In the genomic region with DNA sequence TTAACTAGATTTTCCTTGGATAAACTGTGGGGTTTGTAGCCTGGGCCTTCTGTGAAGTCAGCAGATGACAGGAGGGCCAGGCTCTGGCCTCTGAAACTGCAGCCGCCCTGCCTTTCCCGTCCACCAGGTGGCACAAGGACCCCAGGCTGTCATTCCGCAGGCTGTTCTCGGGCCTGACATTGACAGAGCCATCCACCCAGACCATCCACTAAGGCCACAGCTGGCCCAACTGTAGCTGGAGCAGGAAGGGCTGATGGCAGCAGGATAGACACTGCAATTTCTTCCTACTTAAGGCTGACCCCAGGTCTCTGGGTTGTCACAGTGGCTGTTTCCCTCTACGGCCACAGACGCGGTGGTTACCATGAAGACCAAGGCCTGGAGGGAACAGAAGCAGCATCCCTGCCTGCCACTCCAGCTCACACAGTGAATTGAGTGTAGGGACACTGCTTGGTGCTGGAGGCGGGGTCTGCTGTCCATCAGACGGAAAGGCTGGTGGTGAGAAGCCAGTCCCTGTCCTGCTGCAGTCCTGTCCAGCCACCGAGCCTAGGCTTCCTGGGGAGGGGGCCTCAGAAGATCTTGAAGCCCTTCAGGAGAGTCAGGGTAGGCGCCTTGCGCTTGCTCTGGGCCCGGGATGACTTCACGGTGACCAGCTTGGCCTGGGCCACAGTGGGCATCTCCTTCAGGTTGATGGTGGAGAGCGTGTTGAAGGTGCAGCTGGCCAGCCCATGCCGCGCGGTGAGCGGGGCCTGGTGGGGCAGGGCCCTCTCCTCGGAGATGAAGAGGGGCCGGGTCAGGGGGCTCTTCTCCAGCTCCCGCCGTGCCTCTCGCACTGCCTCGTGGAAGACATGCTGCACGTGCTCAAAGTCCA, we compare ENCODE assay signal across 1 cellular context.
A peak's percentile ranks its signal among the peaks of the same experiment; 100 is the strongest.
TF ChIP-seq lines count a peak whose summit lies in the region.

No MANE protein-coding gene starts in this region.

TF ChIP-seq in HepG2, 621 proteins besides CTCF, POLR2A, EP300 and RAD21 (continued from another document and continues in another):
- TF ChIP-seq, protein P1, sequence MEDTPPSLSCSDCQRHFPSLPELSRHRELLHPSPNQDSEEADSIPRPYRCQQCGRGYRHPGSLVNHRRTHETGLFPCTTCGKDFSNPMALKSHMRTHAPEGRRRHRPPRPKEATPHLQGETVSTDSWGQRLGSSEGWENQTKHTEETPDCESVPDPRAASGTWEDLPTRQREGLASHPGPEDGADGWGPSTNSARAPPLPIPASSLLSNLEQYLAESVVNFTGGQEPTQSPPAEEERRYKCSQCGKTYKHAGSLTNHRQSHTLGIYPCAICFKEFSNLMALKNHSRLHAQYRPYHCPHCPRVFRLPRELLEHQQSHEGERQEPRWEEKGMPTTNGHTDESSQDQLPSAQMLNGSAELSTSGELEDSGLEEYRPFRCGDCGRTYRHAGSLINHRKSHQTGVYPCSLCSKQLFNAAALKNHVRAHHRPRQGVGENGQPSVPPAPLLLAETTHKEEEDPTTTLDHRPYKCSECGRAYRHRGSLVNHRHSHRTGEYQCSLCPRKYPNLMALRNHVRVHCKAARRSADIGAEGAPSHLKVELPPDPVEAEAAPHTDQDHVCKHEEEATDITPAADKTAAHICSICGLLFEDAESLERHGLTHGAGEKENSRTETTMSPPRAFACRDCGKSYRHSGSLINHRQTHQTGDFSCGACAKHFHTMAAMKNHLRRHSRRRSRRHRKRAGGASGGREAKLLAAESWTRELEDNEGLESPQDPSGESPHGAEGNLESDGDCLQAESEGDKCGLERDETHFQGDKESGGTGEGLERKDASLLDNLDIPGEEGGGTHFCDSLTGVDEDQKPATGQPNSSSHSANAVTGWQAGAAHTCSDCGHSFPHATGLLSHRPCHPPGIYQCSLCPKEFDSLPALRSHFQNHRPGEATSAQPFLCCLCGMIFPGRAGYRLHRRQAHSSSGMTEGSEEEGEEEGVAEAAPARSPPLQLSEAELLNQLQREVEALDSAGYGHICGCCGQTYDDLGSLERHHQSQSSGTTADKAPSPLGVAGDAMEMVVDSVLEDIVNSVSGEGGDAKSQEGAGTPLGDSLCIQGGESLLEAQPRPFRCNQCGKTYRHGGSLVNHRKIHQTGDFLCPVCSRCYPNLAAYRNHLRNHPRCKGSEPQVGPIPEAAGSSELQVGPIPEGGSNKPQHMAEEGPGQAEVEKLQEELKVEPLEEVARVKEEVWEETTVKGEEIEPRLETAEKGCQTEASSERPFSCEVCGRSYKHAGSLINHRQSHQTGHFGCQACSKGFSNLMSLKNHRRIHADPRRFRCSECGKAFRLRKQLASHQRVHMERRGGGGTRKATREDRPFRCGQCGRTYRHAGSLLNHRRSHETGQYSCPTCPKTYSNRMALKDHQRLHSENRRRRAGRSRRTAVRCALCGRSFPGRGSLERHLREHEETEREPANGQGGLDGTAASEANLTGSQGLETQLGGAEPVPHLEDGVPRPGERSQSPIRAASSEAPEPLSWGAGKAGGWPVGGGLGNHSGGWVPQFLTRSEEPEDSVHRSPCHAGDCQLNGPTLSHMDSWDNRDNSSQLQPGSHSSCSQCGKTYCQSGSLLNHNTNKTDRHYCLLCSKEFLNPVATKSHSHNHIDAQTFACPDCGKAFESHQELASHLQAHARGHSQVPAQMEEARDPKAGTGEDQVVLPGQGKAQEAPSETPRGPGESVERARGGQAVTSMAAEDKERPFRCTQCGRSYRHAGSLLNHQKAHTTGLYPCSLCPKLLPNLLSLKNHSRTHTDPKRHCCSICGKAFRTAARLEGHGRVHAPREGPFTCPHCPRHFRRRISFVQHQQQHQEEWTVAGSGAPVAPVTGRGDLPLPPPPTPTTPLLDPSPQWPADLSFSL (CRISPR knock-in tag; IDR thresholded peaks at IDR 0.05): no peak
- TF ChIP-seq RORA (CRISPR knock-in tag; IDR thresholded peaks at IDR 0.05) (no peak), ZSCAN22 (CRISPR knock-in tag; IDR thresholded peaks at IDR 0.05) (no peak), ZNF674 (CRISPR knock-in tag; IDR thresholded peaks at IDR 0.05; ENCODE audit: low read depth) (no peak), SALL2 (CRISPR knock-in tag; IDR thresholded peaks at IDR 0.05) (peak; percentile 34; the same call in 1 of the 2 replicates), NFKB2 (CRISPR knock-in tag; IDR thresholded peaks at IDR 0.05; ENCODE audit: borderline replicate concordance) (peak; percentile 61; the same call in 1 of the 2 replicates), SUZ12 (IDR thresholded peaks at IDR 0.05; ENCODE audit: low read depth, low read length) (no peak), KLF16 (CRISPR knock-in tag; IDR thresholded peaks at IDR 0.05) (peak in 1 of 2 experiments; percentile 80; a peak in 2 of 4 replicates), GZF1 (CRISPR knock-in tag; IDR thresholded peaks at IDR 0.05) (no peak), ZNF274 (CRISPR knock-in tag; IDR thresholded peaks at IDR 0.05) (no peak), ZNF552 (CRISPR knock-in tag; IDR thresholded peaks at IDR 0.05; ENCODE audit: borderline replicate concordance) (no peak), GFI1 (CRISPR knock-in tag; IDR thresholded peaks at IDR 0.05; ENCODE audit: borderline replicate concordance) (peak; percentile 54), ZKSCAN5 (CRISPR knock-in tag; IDR thresholded peaks at IDR 0.05) (no peak), SP5 (CRISPR knock-in tag; IDR thresholded peaks at IDR 0.05; ENCODE audit: borderline replicate concordance, low read depth) (0 out of 2 replicates have a peak, but pooled peaks have one; percentile 34), SMAD3 (CRISPR knock-in tag; IDR thresholded peaks at IDR 0.05) (peak; percentile 73; the same call in 1 of the 2 replicates), SETDB1 (CRISPR knock-in tag; IDR thresholded peaks at IDR 0.05; ENCODE audit: borderline replicate concordance) (no peak), ZFYVE20 (CRISPR knock-in tag; IDR thresholded peaks at IDR 0.05; ENCODE audit: borderline replicate concordance, low read depth) (no peak), ZNF598 (CRISPR knock-in tag; IDR thresholded peaks at IDR 0.05; ENCODE audit: borderline replicate concordance) (no peak), ZNF432 (CRISPR knock-in tag; IDR thresholded peaks at IDR 0.05; ENCODE audit: borderline replicate concordance) (no peak), ZNF567 (CRISPR knock-in tag; IDR thresholded peaks at IDR 0.05; ENCODE audit: borderline replicate concordance) (no peak), ONECUT2 (CRISPR knock-in tag; IDR thresholded peaks at IDR 0.05) (no peak), NFIC (IDR thresholded peaks at IDR 0.05; ENCODE audit: low read length) (no peak), ZNF546 (CRISPR knock-in tag; conservative IDR thresholded peaks at IDR 0.05) (no peak), HOXA9 (CRISPR knock-in tag; IDR thresholded peaks at IDR 0.05; ENCODE audit: borderline replicate concordance) (no peak), KLF12 (CRISPR knock-in tag; IDR thresholded peaks at IDR 0.05; ENCODE audit: borderline replicate concordance) (no peak), EEA1 (CRISPR knock-in tag; IDR thresholded peaks at IDR 0.05; ENCODE audit: borderline replicate concordance) (no peak), ZNF451 (CRISPR knock-in tag; IDR thresholded peaks at IDR 0.05) (no peak), PCBP1 (IDR thresholded peaks at IDR 0.05; ENCODE audit: borderline replicate concordance, low read depth, low read length) (no peak), KDM5B (CRISPR knock-in tag; IDR thresholded peaks at IDR 0.05; ENCODE audit: borderline replicate concordance) (no peak), AKAP8 (CRISPR knock-in tag; IDR thresholded peaks at IDR 0.05) (no peak), ISX (CRISPR knock-in tag; conservative IDR thresholded peaks at IDR 0.05) (no peak), ZNF883 (CRISPR knock-in tag; IDR thresholded peaks at IDR 0.05; ENCODE audit: not compliant biosample characterization) (no peak), ZNF33B (CRISPR knock-in tag; IDR thresholded peaks at IDR 0.05) (no peak), KDM6A (CRISPR knock-in tag; IDR thresholded peaks at IDR 0.05; ENCODE audit: low read depth) (no peak), NFKBIZ (CRISPR knock-in tag; IDR thresholded peaks at IDR 0.05) (no peak), GATAD1 (CRISPR knock-in tag; IDR thresholded peaks at IDR 0.05) (peak; percentile 67), TEAD2 (CRISPR knock-in tag; IDR thresholded peaks at IDR 0.05) (no peak), ZNF556 (CRISPR knock-in tag; IDR thresholded peaks at IDR 0.05; ENCODE audit: borderline replicate concordance) (peak; percentile 70; the same call in 1 of the 2 replicates), ZNF101 (CRISPR knock-in tag; IDR thresholded peaks at IDR 0.05; ENCODE audit: borderline replicate concordance, low read depth) (no peak), NONO (IDR thresholded peaks at IDR 0.05) (no peak), NONO (CRISPR knock-in tag; conservative IDR thresholded peaks at IDR 0.05) (no peak), SNAI1 (CRISPR knock-in tag; IDR thresholded peaks at IDR 0.05; ENCODE audit: borderline replicate concordance) (no peak), NFIB (CRISPR knock-in tag; IDR thresholded peaks at IDR 0.05; ENCODE audit: borderline replicate concordance) (no peak), ZNF772 (CRISPR knock-in tag; IDR thresholded peaks at IDR 0.05) (no peak), MAFK (conservative IDR thresholded peaks at IDR 0.05 in 1 of 2, IDR thresholded peaks at IDR 0.05 in 1 of 2; ENCODE audit: low read length in 2 of 2) (no peak), ZNF138 (CRISPR knock-in tag; IDR thresholded peaks at IDR 0.05; ENCODE audit: low read depth) (no peak), ZBTB20 (CRISPR knock-in tag; IDR thresholded peaks at IDR 0.05; ENCODE audit: borderline replicate concordance, low read depth) (no peak), MTF1 (CRISPR knock-in tag; IDR thresholded peaks at IDR 0.05) (no peak)
- TF ChIP-seq, protein P2, sequence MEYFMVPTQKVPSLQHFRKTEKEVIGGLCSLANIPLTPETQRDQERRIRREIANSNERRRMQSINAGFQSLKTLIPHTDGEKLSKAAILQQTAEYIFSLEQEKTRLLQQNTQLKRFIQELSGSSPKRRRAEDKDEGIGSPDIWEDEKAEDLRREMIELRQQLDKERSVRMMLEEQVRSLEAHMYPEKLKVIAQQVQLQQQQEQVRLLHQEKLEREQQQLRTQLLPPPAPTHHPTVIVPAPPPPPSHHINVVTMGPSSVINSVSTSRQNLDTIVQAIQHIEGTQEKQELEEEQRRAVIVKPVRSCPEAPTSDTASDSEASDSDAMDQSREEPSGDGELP (IDR thresholded peaks at IDR 0.05; ENCODE audit: borderline replicate concordance, low read depth): peak; percentile 72
- TF ChIP-seq, protein P3, sequence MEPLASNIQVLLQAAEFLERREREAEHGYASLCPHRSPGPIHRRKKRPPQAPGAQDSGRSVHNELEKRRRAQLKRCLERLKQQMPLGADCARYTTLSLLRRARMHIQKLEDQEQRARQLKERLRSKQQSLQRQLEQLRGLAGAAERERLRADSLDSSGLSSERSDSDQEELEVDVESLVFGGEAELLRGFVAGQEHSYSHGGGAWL (CRISPR knock-in tag; IDR thresholded peaks at IDR 0.05): 0 out of 2 replicates have a peak, but pooled peaks have one; percentile 54
- TF ChIP-seq, protein P4, sequence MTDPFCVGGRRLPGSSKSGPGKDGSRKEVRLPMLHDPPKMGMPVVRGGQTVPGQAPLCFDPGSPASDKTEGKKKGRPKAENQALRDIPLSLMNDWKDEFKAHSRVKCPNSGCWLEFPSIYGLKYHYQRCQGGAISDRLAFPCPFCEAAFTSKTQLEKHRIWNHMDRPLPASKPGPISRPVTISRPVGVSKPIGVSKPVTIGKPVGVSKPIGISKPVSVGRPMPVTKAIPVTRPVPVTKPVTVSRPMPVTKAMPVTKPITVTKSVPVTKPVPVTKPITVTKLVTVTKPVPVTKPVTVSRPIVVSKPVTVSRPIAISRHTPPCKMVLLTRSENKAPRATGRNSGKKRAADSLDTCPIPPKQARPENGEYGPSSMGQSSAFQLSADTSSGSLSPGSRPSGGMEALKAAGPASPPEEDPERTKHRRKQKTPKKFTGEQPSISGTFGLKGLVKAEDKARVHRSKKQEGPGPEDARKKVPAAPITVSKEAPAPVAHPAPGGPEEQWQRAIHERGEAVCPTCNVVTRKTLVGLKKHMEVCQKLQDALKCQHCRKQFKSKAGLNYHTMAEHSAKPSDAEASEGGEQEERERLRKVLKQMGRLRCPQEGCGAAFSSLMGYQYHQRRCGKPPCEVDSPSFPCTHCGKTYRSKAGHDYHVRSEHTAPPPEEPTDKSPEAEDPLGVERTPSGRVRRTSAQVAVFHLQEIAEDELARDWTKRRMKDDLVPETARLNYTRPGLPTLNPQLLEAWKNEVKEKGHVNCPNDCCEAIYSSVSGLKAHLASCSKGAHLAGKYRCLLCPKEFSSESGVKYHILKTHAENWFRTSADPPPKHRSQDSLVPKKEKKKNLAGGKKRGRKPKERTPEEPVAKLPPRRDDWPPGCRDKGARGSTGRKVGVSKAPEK (CRISPR knock-in tag; IDR thresholded peaks at IDR 0.05; ENCODE audit: borderline replicate concordance): no peak
- TF ChIP-seq, protein P5, sequence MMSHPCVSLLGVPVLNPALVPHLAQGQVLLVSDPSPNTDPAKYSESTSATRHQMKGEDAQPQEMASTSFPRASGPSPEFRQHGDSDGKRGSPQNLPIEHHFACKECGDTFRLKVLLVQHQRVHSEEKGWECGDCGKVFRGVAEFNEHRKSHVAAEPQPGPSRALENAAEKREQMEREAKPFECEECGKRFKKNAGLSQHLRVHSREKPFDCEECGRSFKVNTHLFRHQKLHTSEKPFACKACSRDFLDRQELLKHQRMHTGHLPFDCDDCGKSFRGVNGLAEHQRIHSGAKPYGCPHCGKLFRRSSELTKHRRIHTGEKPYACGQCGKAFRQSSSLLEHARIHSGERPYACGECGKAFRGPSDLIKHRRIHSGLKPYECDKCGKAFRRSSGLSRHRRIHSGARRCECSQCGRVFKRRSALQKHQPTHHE (CRISPR knock-in tag; IDR thresholded peaks at IDR 0.05; ENCODE audit: borderline replicate concordance): no peak
- TF ChIP-seq, protein P6, sequence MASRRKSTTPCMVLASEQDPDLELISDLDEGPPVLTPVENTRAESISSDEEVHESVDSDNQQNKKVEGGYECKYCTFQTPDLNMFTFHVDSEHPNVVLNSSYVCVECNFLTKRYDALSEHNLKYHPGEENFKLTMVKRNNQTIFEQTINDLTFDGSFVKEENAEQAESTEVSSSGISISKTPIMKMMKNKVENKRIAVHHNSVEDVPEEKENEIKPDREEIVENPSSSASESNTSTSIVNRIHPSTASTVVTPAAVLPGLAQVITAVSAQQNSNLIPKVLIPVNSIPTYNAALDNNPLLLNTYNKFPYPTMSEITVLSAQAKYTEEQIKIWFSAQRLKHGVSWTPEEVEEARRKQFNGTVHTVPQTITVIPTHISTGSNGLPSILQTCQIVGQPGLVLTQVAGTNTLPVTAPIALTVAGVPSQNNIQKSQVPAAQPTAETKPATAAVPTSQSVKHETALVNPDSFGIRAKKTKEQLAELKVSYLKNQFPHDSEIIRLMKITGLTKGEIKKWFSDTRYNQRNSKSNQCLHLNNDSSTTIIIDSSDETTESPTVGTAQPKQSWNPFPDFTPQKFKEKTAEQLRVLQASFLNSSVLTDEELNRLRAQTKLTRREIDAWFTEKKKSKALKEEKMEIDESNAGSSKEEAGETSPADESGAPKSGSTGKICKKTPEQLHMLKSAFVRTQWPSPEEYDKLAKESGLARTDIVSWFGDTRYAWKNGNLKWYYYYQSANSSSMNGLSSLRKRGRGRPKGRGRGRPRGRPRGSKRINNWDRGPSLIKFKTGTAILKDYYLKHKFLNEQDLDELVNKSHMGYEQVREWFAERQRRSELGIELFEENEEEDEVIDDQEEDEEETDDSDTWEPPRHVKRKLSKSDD (CRISPR knock-in tag; IDR thresholded peaks at IDR 0.05; ENCODE audit: low read depth): no peak
